ENCODE assay signal across 14 cellular contexts in the genomic region with DNA sequence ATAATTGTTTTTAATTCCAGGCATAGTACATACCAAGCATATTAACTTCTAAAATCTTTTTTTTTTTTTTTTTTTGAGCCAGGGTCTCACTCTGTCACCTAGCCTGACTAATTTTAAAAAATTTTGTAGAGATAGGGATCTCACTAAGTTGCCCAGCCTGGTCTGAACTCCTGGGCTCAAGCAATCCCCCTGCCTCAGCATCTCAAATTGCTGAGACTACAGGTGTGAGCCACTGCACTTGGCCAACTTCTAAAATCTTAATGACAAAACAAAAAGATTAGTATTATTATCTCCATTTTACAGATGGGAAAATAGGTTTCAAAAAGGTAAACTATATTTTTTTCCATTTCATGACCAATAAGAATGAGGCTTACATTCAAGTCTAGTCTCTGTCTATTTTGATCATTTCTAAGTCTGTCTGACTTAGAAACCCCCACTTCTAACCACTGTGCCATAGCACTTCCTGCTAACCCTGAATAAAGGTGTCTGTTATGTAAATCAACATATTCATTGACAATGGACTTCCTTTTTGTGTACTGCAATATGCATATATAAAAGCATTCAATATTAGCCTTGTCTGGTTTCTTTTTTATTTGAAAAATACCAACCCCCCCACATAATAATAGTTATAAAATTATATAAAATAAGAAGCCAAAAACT. TPM values are rescaled to one million over a fixed set of nuclear protein-coding genes. Genes with fewer than 3 reads are reported as not detected.
DNase-seq lines count a peak whose midpoint lies in the region; ATAC-seq and TF ChIP-seq lines count a peak whose summit lies in the region.
"Had no signal": no experiment of that assay in that cellular context is flagged by ENCODE, and none has a peak within 500 bp of the region (broad histone marks: within the 10 kb centered on the region; RNA-seq: fewer than 3 reads in every experiment).

No MANE protein-coding gene starts in this region.

- no peaks in the 10 kb centered on the region for H3K9me2 ChIP-seq in Loucy (replicated peaks; ENCODE audit: low read depth, low read length)

- H3K4me2 ChIP-seq in Loucy (ENCODE audit: low read depth, low read length, poor library complexity, severe bottlenecking) = peak overlapping the region; percentile 26

- no peak overlapping the region for H3K27ac Mint-ChIP-seq in naive thymus-derived CD4-positive, alpha-beta T cell
- H3K27ac Mint-ChIP-seq: activated T-cell treated with anti-CD3 and anti-CD28 coated beads, Interleukin-2, amount 50 U/mL, for 72 hours had no signal

- H3K27ac ChIP-seq in naive thymus-derived CD4-positive, alpha-beta T cell (ENCODE audit: low read depth, low read length) = no peak overlapping the region

- H3K79me2 ChIP-seq in Loucy (ENCODE audit: insufficient read depth, low read length) = no peaks in the 10 kb centered on the region

- H3K4me1 Mint-ChIP-seq in naive thymus-derived CD4-positive, alpha-beta T cell = peaks cover 0 to 6% (median 0%) of the 10 kb centered on the region in 7 donors

- no peaks in the 10 kb centered on the region for H3K9me3 ChIP-seq in Loucy (ENCODE audit: insufficient read depth, low read depth, low read length)
- no peaks in the 10 kb centered on the region for H3K9me3 ChIP-seq in naive thymus-derived CD4-positive, alpha-beta T cell (ENCODE audit: control insufficient read depth in 2 of 3, low read length in 3 of 3)

- no peak overlapping the region for H2AFZ ChIP-seq in Loucy (ENCODE audit: low read length)

- H3K4me3 Mint-ChIP-seq in naive thymus-derived CD4-positive, alpha-beta T cell = no peak overlapping the region
- H3K4me3 Mint-ChIP-seq: activated T-cell treated with anti-CD3 and anti-CD28 coated beads, Interleukin-2, amount 50 U/mL, for 72 hours; mesothelial cell of epicardium had no signal

- H4K20me1 ChIP-seq in Loucy (ENCODE audit: insufficient read depth, low read length, poor library complexity, severe bottlenecking) = no peaks in the 10 kb centered on the region

- peaks cover 2 to 28% (median 15%) of the 10 kb centered on the region in 5 donors for H3K27me3 Mint-ChIP-seq in naive thymus-derived CD4-positive, alpha-beta T cell

- no peaks in the 10 kb centered on the region for H3K36me3 Mint-ChIP-seq in naive thymus-derived CD4-positive, alpha-beta T cell

- no peak for TF ChIP-seq POLR2A in lower leg skin (IDR thresholded peaks at IDR 0.05)

- H3K4me3 ChIP-seq in Loucy (ENCODE audit: low read length, poor library complexity, severe bottlenecking) (peak overlapping the region; percentile 10), lower leg skin (ENCODE audit: low read depth, poor library complexity, severe bottlenecking) (no peak overlapping the region)
- H3K4me3 ChIP-seq in naive thymus-derived CD4-positive, alpha-beta T cell (ENCODE audit: low read length) = no peak overlapping the region

- H3K36me3 ChIP-seq in Loucy (ENCODE audit: insufficient read depth, low read length) = no peaks in the 10 kb centered on the region
- H3K36me3 ChIP-seq in naive thymus-derived CD4-positive, alpha-beta T cell (ENCODE audit: control insufficient read depth in 2 of 3, insufficient read depth in 3 of 3, low read length in 3 of 3) = no peaks in the 10 kb centered on the region

- H3K27me3 ChIP-seq in Loucy (ENCODE audit: insufficient read depth, low read length, poor library complexity, severe bottlenecking) = no peaks in the 10 kb centered on the region
- H3K27me3 ChIP-seq in naive thymus-derived CD4-positive, alpha-beta T cell (ENCODE audit: control insufficient read depth in 2 of 2, insufficient read depth in 2 of 2, low read length in 2 of 2) = no peaks in the 10 kb centered on the region

- H3K4me1 ChIP-seq in Loucy (ENCODE audit: insufficient read depth, low read length, poor library complexity, severe bottlenecking) = peaks cover 22% of the 10 kb centered on the region
- peaks cover 0 to 9% of the 10 kb centered on the region in 2 donors for H3K4me1 ChIP-seq in naive thymus-derived CD4-positive, alpha-beta T cell (ENCODE audit: control insufficient read depth in 2 of 2, insufficient read depth in 2 of 2, low read length in 2 of 2)

- no peaks in the 10 kb centered on the region for H3K9me3 Mint-ChIP-seq in naive thymus-derived CD4-positive, alpha-beta T cell
- H3K9me3 Mint-ChIP-seq: activated T-cell treated with anti-CD3 and anti-CD28 coated beads, Interleukin-2, amount 50 U/mL, for 72 hours; mesothelial cell of epicardium had no signal

- no peak for TF ChIP-seq CTCF in Loucy (conservative IDR thresholded peaks at IDR 0.05; ENCODE audit: low read length)
- no peak for TF ChIP-seq CTCF in lower leg skin (IDR thresholded peaks at IDR 0.05)

- POLR2A ChIA-PET in naive thymus-derived CD4-positive, alpha-beta T cell (lab: Charles Lee) = no interaction called here

- CTCF ChIA-PET in naive thymus-derived CD4-positive, alpha-beta T cell (lab: Charles Lee) = no interaction called here

- ATAC-seq in GM18870 (IDR thresholded peaks at IDR 0.05; ENCODE audit: unreplicated experiment) (peak; percentile 75), HG02678 (IDR thresholded peaks at IDR 0.05; ENCODE audit: unreplicated experiment) (peak; percentile 79)
- ATAC-seq in naive thymus-derived CD4-positive, alpha-beta T cell = peak; percentile 90
- ATAC-seq: HepG2 had no signal

- intact Hi-C loops in naive thymus-derived CD4-positive, alpha-beta T cell (cut with micrococcal nuclease) = no loop called here
- intact Hi-C loops in lower leg skin (cut with DNase I; ENCODE audit: low total_unique reads) = no loop called here

- H3K9ac ChIP-seq in Loucy (ENCODE audit: low read depth, low read length, poor library complexity, severe bottlenecking) = no peak overlapping the region

- H3F3A ChIP-seq in Loucy (ENCODE audit: low read depth) = no peaks in the 10 kb centered on the region

- peak in 3 of 9 donors; percentile 4 to 22 (median 18) for DNase-seq in naive thymus-derived CD4-positive, alpha-beta T cell
- DNase-seq in NCI-H226 (no peak), midbrain (lab: John Stamatoyannopoulos, UW) (no peak), lower leg skin (ENCODE audit: low spot score in 2 of 2) (no peak)
- DNase-seq in NK-92 treated with Interleukin-12 subunit alpha and Interleukin-12 subunit beta, amount 100 ng/mL, for 24 hours (lab: John Stamatoyannopoulos, UW) = no peak
- DNase-seq: activated T-cell treated with anti-CD3 and anti-CD28 coated beads, Interleukin-2, amount 50 U/mL, for 72 hours; NCI-H510A; stimulated activated CD8-positive, alpha-beta memory T cell treated with anti-CD3 and anti-CD28 coated beads, Interleukin-4, amount 100 ng/mL, for 48 hours; T1000 had no signal

RNA-seq across cellular contexts. Expression of gene ZEB2, which starts 28.7 kb away (rescaled TPM):
- 100 to 1,000 TPM in 1 of 5 experiments, 10 to 100 TPM in 1, 1 to 10 TPM in 3; 4.2 to 534 (median 6.6) TPM for total RNA-seq in naive thymus-derived CD4-positive, alpha-beta T cell
- polyA plus RNA-seq in naive thymus-derived CD4-positive, alpha-beta T cell = under 1 TPM; 0.26 to 0.39 TPM
- 10 to 100 TPM; 13.8 to 38.8 (median 30.3) TPM for total RNA-seq in lower leg skin
- total RNA-seq: HepG2 had no signal
